19 cellular contexts compared by ENCODE assay signal in genomic region chr14:101687756-101688546, GRCh38.
"Had no signal": no experiment of that assay in that cellular context is flagged by ENCODE, and none has a peak within 500 bp of the region (broad histone marks: within the 10 kb centered on the region; RNA-seq: fewer than 3 reads in every experiment).

No MANE protein-coding gene starts in this region.

- H3K9me3 ChIP-seq: body of pancreas, sigmoid colon, spleen had no signal

- H3K36me3 ChIP-seq: sigmoid colon, spleen had no signal

- H3K4me1 ChIP-seq: body of pancreas, sigmoid colon, spleen had no signal

- H3K4me3 ChIP-seq: body of pancreas, lung, sigmoid colon, spleen had no signal

- H3K27me3 ChIP-seq: body of pancreas had no signal

- ATAC-seq: body of pancreas; effector memory CD8-positive, alpha-beta T cell; stimulated activated naive B cell treated with anti-CD40 and anti-IgM and Interleukin-4, amounts not matched to agents 10 μg/mL and 1 μg/mL and 100 μg/mL, for 72 hours had no signal

- DNase-seq: activated CD4-positive, alpha-beta memory T cell treated with anti-CD3 and anti-CD28 coated beads, Interleukin-2, amount 10 ng/mL, durations not matched to agents 7 days and 5 days; activated CD4-positive, alpha-beta T cell treated with anti-CD3 and anti-CD28 coated beads for 48 hours; activated CD4-positive, CD25-positive, alpha-beta regulatory T cell; activated naive CD4-positive, alpha-beta T cell treated with anti-CD3 and anti-CD28 coated beads for 36 hours; activated T-cell treated with anti-CD3 and anti-CD28 coated beads, Interleukin-2, amount 50 U/mL, for 24 hours; body of pancreas; caudate nucleus; effector memory CD8-positive, alpha-beta T cell; foreskin melanocyte; hypothalamus; islet precursor cell; midbrain; occipital lobe; posterior cingulate gyrus; sigmoid colon; spleen; stimulated activated naive B cell treated with anti-CD40 and anti-IgM and Interleukin-4, amounts not matched to agents 10 μg/mL and 1 μg/mL and 100 μg/mL, for 72 hours; T-helper 9 cell had no signal

- H3K27ac ChIP-seq: body of pancreas, sigmoid colon, spleen had no signal
